Comparison of ENCODE assay signal across 8 cellular contexts in the genomic region with DNA sequence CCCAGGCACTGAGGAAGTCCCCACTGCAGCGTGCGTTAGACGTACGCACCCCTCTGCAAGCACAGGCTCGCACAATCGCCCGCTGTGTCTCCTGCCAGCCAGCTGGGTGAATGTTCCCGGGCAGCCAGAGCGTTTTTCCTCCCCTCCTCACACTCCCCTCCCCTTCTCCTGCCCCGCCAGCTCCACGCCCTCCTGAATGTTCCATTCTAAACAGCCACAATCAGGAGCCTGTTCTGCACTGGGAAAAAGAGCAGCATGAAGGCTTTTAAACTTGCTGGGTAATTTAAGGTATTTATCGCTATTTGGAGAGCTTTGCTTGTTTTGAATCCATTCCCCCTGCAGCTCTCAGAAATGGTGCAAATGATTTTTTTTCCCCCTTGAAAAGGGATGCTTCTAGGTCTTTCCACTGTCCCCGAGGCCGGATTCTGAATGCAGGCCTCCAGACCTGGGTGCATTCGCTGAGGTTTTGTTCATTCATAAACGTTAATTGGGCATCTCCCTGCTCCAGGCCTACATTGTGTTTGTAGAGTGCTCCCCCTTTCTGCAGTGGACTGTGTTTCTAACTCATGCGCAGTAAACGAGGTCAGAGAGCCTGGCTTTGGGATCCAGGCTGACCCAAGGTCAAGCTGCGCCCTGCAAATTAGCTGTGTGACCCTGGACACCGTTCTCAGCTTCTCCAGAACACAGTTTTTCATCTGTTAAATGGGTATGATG.
A peak's percentile ranks its signal among the peaks of the same experiment; 100 is the strongest.
DNase-seq lines count a peak whose midpoint lies in the region; ATAC-seq and TF ChIP-seq lines count a peak whose summit lies in the region.
"Had no signal": no experiment of that assay in that cellular context is flagged by ENCODE, and none has a peak within 500 bp of the region (broad histone marks: within the 10 kb centered on the region; RNA-seq: fewer than 3 reads in every experiment).

No MANE protein-coding gene starts in this region.

- no peak overlapping the region for H2AFZ ChIP-seq in Loucy (ENCODE audit: low read length)

- H3K4me3 ChIP-seq in Loucy (ENCODE audit: low read length, poor library complexity, severe bottlenecking): no peak overlapping the region
- H3K4me3 ChIP-seq in heart left ventricle: peak overlapping the region in 4 of 12 donors; percentile 0 to 21 (median 14)
- no peak overlapping the region for H3K4me3 ChIP-seq in skin epidermis
- H3K4me3 ChIP-seq: SJSA1 had no signal

- TF ChIP-seq POLR2A in heart left ventricle (IDR thresholded peaks at IDR 0.05): no peak

- WGBS in heart left ventricle, 4 donors: 44 to 54% (median 51%) methylated on average over 20 of the region's 20 CpGs

- ATAC-seq in WTC11: peak; percentile 50; the same call in 1 of the 2 replicates
- ATAC-seq in heart left ventricle: peak; percentile 65 to 75 (median 74)
- ATAC-seq in GM18870 (IDR thresholded peaks at IDR 0.05; ENCODE audit: unreplicated experiment): no peak
- no peak for ATAC-seq in GM19455 (IDR thresholded peaks at IDR 0.05; ENCODE audit: unreplicated experiment)

- CTCF ChIA-PET in WTC11 (lab: Charles Lee): interaction anchor here (0.8 to 4.3 kb wide), 4 partner anchors 14 to 287 kb away, joined by 3 to 30 read pairs (median 6); no protein-coding TSS in a partner anchor

- no peaks in the 10 kb centered on the region for H3K27me3 ChIP-seq in Loucy (ENCODE audit: insufficient read depth, low read length, poor library complexity, severe bottlenecking)
- no peaks in the 10 kb centered on the region for H3K27me3 ChIP-seq in heart left ventricle
- H3K27me3 ChIP-seq: SJSA1 had no signal

- H3K27me3 Mint-ChIP-seq in WTC11 (ENCODE audit: low read depth): no peaks in the 10 kb centered on the region

- no peaks in the 10 kb centered on the region for H3K9me2 ChIP-seq in Loucy (replicated peaks; ENCODE audit: low read depth, low read length)

- H3K4me2 ChIP-seq in Loucy (ENCODE audit: low read depth, low read length, poor library complexity, severe bottlenecking): peak overlapping the region; percentile 46

- H3K79me2 ChIP-seq in Loucy (ENCODE audit: insufficient read depth, low read length): peaks cover 100% of the 10 kb centered on the region

- H3K9me3 ChIP-seq in Loucy (ENCODE audit: insufficient read depth, low read depth, low read length): no peaks in the 10 kb centered on the region
- H3K9me3 ChIP-seq in heart left ventricle: no peaks in the 10 kb centered on the region
- H3K9me3 ChIP-seq: SJSA1 had no signal

- H3K36me3 ChIP-seq in Loucy (ENCODE audit: insufficient read depth, low read length): peaks cover 67% of the 10 kb centered on the region; the same call in 1 of the 2 replicates
- no peaks in the 10 kb centered on the region for H3K36me3 ChIP-seq in heart left ventricle
- H3K36me3 ChIP-seq: SJSA1 had no signal

- no peaks in the 10 kb centered on the region for H3K36me3 Mint-ChIP-seq in WTC11

- H3K4me1 Mint-ChIP-seq in WTC11: peaks cover 34% of the 10 kb centered on the region

- peaks cover 48% of the 10 kb centered on the region for H3K4me1 ChIP-seq in Loucy (ENCODE audit: insufficient read depth, low read length, poor library complexity, severe bottlenecking)
- peaks cover 3 to 80% (median 56%) of the 10 kb centered on the region in 12 donors for H3K4me1 ChIP-seq in heart left ventricle

- TF ChIP-seq CTCF in Loucy (conservative IDR thresholded peaks at IDR 0.05; ENCODE audit: low read length) (0 out of 2 replicates have a peak, but pooled peaks have one; percentile 24), WTC11 (IDR thresholded peaks at IDR 0.05) (no peak), heart left ventricle (IDR thresholded peaks at IDR 0.05) (peak in 8 of 12 donors; percentile 11 to 45 (median 26)), GM20000 (IDR thresholded peaks at IDR 0.05; ENCODE audit: extremely low read depth, missing control alignments) (no peak)

- no peak overlapping the region for H3K4me3 Mint-ChIP-seq in WTC11

- intact Hi-C loops in heart left ventricle (cut with DNase I): loop anchor here in 4 of 10 donors (2.0 to 10.0 kb wide), 3 partner anchors 212 to 284 kb away; partner anchors contain the start of gene CHST11 (in 2 of the 4)

- no peaks in the 10 kb centered on the region for H3K9me3 Mint-ChIP-seq in WTC11

- peaks cover 100% of the 10 kb centered on the region for H4K20me1 ChIP-seq in Loucy (ENCODE audit: insufficient read depth, low read length, poor library complexity, severe bottlenecking)

- H3K9ac ChIP-seq in Loucy (ENCODE audit: low read depth, low read length, poor library complexity, severe bottlenecking): no peak overlapping the region

- H3K27ac Mint-ChIP-seq in WTC11: peak overlapping the region; percentile 66; the same call in 1 of the 2 replicates

- peak overlapping the region; percentile 24 to 89 (median 80) for H3K27ac ChIP-seq in heart left ventricle
- peak overlapping the region in 18 of 21 experiments; percentile 3 to 84 (median 66) for H3K27ac ChIP-seq in skin epidermis
- H3K27ac ChIP-seq: SJSA1 had no signal

- H3F3A ChIP-seq in Loucy (ENCODE audit: low read depth): no peaks in the 10 kb centered on the region

- POLR2A ChIA-PET in WTC11 (lab: Charles Lee): no interaction called here

- DNase-seq in WTC11 (ENCODE audit: low spot score) (no peak), heart left ventricle (peak; percentile 70 to 81 (median 71)), GM20000 (ENCODE audit: low spot score) (no peak)

TF ChIP-seq in WTC11, 78 proteins besides CTCF, POLR2A, EP300 and RAD21:
- TF ChIP-seq FOXK1 (CRISPR knock-in tag; IDR thresholded peaks at IDR 0.05): no peak
- no peak for TF ChIP-seq EMX1 (CRISPR knock-in tag; IDR thresholded peaks at IDR 0.05)
- TF ChIP-seq, protein P1, sequence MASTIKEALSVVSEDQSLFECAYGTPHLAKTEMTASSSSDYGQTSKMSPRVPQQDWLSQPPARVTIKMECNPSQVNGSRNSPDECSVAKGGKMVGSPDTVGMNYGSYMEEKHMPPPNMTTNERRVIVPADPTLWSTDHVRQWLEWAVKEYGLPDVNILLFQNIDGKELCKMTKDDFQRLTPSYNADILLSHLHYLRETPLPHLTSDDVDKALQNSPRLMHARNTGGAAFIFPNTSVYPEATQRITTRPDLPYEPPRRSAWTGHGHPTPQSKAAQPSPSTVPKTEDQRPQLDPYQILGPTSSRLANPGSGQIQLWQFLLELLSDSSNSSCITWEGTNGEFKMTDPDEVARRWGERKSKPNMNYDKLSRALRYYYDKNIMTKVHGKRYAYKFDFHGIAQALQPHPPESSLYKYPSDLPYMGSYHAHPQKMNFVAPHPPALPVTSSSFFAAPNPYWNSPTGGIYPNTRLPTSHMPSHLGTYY (CRISPR knock-in tag; IDR thresholded peaks at IDR 0.05): no peak
- TF ChIP-seq JUN (CRISPR knock-in tag; IDR thresholded peaks at IDR 0.05): no peak
- TF ChIP-seq ZNF232 (CRISPR knock-in tag; IDR thresholded peaks at IDR 0.05): no peak
- TF ChIP-seq TEAD4 (CRISPR knock-in tag; IDR thresholded peaks at IDR 0.05): no peak
- TF ChIP-seq ZNF317 (CRISPR knock-in tag; IDR thresholded peaks at IDR 0.05; ENCODE audit: borderline replicate concordance, low read depth): no peak
- no peak for TF ChIP-seq ZNF281 (CRISPR knock-in tag; IDR thresholded peaks at IDR 0.05)
- no peak for TF ChIP-seq GRHL2 (CRISPR knock-in tag; IDR thresholded peaks at IDR 0.05; ENCODE audit: insufficient replicate concordance, severe bottlenecking)
- no peak for TF ChIP-seq CREM (CRISPR knock-in tag; IDR thresholded peaks at IDR 0.05)
- no peak for TF ChIP-seq HMGXB4 (CRISPR knock-in tag; IDR thresholded peaks at IDR 0.05)
- no peak for TF ChIP-seq PRRX2 (CRISPR knock-in tag; IDR thresholded peaks at IDR 0.05)
- no peak for TF ChIP-seq TP53 (CRISPR knock-in tag; IDR thresholded peaks at IDR 0.05)

Comparison
In these comparisons a context has a peak if more than half of its experiments do, and no peak if none do; other contexts are left out.
1. CTCF ChIP-seq: peak in Loucy (single experiment) and heart left ventricle (8 of 12); none in WTC11 (single experiment) and GM20000 (single experiment).
2. ATAC-seq: peak in WTC11 (single experiment) and heart left ventricle (4 of 4); none in GM18870 (single experiment) and GM19455 (single experiment).
3. DNase-seq: peak in heart left ventricle (5 of 5); none in WTC11 (single experiment) and GM20000 (single experiment).